In the genomic region with DNA sequence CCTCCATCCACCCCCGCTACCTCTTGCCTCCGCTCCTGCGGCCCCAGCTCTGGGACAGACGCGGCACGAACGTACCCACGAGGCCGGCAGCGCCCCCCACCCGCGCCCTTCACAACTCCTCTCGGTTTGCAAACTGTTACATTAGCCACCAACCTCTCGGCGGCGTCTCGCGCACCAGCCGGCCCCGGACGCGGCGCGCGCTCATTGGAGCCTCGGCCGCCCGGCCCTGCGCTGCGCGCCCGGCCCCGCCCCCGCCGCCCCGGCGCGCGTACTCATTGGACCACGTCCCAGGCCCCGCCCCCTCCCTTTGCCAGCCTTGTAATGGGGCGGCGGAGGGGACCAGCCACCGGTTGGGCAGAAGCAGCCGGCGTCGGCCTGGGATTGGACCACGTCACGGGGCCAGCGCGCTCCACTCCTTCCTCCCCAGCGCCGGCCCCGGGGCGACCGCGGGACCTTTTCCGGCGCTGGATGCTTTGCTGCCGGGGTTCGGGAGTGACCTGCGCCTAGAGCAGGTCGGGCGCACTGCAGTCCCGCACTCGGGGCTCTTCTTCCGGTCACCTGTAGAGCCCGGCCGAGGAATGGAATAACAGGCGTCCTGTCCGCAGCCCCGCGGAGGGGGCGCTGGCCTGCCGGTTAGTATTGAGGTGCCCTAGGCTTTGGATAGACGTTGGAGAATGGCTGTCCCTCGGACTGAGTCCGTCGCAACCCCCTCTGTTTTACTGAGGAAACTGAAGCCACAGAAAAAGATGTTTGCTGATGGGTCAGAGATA, we compare ENCODE assay signal across 1 cellular context.
TF ChIP-seq lines count a peak whose summit lies in the region.

A gene with protein sequence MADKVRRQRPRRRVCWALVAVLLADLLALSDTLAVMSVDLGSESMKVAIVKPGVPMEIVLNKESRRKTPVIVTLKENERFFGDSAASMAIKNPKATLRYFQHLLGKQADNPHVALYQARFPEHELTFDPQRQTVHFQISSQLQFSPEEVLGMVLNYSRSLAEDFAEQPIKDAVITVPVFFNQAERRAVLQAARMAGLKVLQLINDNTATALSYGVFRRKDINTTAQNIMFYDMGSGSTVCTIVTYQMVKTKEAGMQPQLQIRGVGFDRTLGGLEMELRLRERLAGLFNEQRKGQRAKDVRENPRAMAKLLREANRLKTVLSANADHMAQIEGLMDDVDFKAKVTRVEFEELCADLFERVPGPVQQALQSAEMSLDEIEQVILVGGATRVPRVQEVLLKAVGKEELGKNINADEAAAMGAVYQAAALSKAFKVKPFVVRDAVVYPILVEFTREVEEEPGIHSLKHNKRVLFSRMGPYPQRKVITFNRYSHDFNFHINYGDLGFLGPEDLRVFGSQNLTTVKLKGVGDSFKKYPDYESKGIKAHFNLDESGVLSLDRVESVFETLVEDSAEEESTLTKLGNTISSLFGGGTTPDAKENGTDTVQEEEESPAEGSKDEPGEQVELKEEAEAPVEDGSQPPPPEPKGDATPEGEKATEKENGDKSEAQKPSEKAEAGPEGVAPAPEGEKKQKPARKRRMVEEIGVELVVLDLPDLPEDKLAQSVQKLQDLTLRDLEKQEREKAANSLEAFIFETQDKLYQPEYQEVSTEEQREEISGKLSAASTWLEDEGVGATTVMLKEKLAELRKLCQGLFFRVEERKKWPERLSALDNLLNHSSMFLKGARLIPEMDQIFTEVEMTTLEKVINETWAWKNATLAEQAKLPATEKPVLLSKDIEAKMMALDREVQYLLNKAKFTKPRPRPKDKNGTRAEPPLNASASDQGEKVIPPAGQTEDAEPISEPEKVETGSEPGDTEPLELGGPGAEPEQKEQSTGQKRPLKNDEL (minus strand): TSS at position 206 of the 770 bp plus-strand sequence. CDS start 1,045 bp downstream, outside the sequence.

TF ChIP-seq in K562, 482 proteins besides CTCF, POLR2A, EP300 and RAD21 (continued from another document and continues in another):
- TF ChIP-seq MTF1 (CRISPR knock-in tag; IDR thresholded peaks at IDR 0.05; ENCODE audit: borderline replicate concordance) = no peak
- TF ChIP-seq RBBP5 (IDR thresholded peaks at IDR 0.05; ENCODE audit: borderline replicate concordance, insufficient read depth, low read length, poor library complexity, severe bottlenecking) = peak; percentile 83
- peak; percentile 3; the same call in 1 of the 2 replicates for TF ChIP-seq SP1 (CRISPR knock-in tag; IDR thresholded peaks at IDR 0.05)
- no peak for TF ChIP-seq NR2C2 (CRISPR knock-in tag; IDR thresholded peaks at IDR 0.05)
- peak; percentile 95 for TF ChIP-seq NR2C2 (tag; IDR thresholded peaks at IDR 0.05)
- peak; percentile 55 for TF ChIP-seq CCNT2 (IDR thresholded peaks at IDR 0.05; ENCODE audit: borderline replicate concordance, extremely low read depth, insufficient read length, low read depth, low read length)
- peak; percentile 5 to 67; a peak in 1 of 4 replicates for TF ChIP-seq NONO (IDR thresholded peaks at IDR 0.05; ENCODE audit: low read depth in 2 of 2, low read length in 1 of 2)
- no peak for TF ChIP-seq CHCHD3 (CRISPR knock-in tag; IDR thresholded peaks at IDR 0.05)
- peak; percentile 95 for TF ChIP-seq MYC (IDR thresholded peaks at IDR 0.05; ENCODE audit: low read depth, low read length)
- no peak; the same call in 1 of the 2 replicates for TF ChIP-seq MYC (CRISPR knock-in tag; IDR thresholded peaks at IDR 0.05; ENCODE audit: borderline replicate concordance, low read depth)
- no peak for TF ChIP-seq RBM39 (optimal IDR thresholded peaks at IDR 0.05; ENCODE audit: low read depth, low read length)
- peak; percentile 86 for TF ChIP-seq MTA1 (IDR thresholded peaks at IDR 0.05; ENCODE audit: borderline replicate concordance)
- TF ChIP-seq TGIF2 (CRISPR knock-in tag; IDR thresholded peaks at IDR 0.05) = no peak
- TF ChIP-seq, protein P1, sequence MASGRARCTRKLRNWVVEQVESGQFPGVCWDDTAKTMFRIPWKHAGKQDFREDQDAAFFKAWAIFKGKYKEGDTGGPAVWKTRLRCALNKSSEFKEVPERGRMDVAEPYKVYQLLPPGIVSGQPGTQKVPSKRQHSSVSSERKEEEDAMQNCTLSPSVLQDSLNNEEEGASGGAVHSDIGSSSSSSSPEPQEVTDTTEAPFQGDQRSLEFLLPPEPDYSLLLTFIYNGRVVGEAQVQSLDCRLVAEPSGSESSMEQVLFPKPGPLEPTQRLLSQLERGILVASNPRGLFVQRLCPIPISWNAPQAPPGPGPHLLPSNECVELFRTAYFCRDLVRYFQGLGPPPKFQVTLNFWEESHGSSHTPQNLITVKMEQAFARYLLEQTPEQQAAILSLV (tag; IDR thresholded peaks at IDR 0.05) = no peak
- TF ChIP-seq SMARCC2 (IDR thresholded peaks at IDR 0.05; ENCODE audit: low read depth) = no peak
- TF ChIP-seq SIN3A (IDR thresholded peaks at IDR 0.05; ENCODE audit: borderline replicate concordance in 2 of 2, control insufficient read depth in 1 of 2, low read depth in 2 of 2, low read length in 2 of 2) = peak in 1 of 2 experiments; percentile 81; a peak in 1 of 4 replicates
- TF ChIP-seq TCFL5 (CRISPR knock-in tag; conservative IDR thresholded peaks at IDR 0.05) = no peak
- TF ChIP-seq, protein P2, sequence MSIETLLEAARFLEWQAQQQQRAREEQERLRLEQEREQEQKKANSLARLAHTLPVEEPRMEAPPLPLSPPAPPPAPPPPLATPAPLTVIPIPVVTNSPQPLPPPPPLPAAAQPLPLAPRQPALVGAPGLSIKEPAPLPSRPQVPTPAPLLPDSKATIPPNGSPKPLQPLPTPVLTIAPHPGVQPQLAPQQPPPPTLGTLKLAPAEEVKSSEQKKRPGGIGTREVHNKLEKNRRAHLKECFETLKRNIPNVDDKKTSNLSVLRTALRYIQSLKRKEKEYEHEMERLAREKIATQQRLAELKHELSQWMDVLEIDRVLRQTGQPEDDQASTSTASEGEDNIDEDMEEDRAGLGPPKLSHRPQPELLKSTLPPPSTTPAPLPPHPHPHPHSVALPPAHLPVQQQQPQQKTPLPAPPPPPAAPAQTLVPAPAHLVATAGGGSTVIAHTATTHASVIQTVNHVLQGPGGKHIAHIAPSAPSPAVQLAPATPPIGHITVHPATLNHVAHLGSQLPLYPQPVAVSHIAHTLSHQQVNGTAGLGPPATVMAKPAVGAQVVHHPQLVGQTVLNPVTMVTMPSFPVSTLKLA (conservative IDR thresholded peaks at IDR 0.05) = peak; percentile 73 to 86
- no peak for TF ChIP-seq RFX1 (IDR thresholded peaks at IDR 0.05)
- TF ChIP-seq, protein P3, sequence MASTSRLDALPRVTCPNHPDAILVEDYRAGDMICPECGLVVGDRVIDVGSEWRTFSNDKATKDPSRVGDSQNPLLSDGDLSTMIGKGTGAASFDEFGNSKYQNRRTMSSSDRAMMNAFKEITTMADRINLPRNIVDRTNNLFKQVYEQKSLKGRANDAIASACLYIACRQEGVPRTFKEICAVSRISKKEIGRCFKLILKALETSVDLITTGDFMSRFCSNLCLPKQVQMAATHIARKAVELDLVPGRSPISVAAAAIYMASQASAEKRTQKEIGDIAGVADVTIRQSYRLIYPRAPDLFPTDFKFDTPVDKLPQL (IDR thresholded peaks at IDR 0.05; ENCODE audit: extremely low read depth, insufficient read length) = no peak
- TF ChIP-seq KLF1 (tag; IDR thresholded peaks at IDR 0.05) = no peak
- TF ChIP-seq HEY1 (CRISPR knock-in tag; IDR thresholded peaks at IDR 0.05; ENCODE audit: borderline replicate concordance) = no peak
- TF ChIP-seq, protein P4, sequence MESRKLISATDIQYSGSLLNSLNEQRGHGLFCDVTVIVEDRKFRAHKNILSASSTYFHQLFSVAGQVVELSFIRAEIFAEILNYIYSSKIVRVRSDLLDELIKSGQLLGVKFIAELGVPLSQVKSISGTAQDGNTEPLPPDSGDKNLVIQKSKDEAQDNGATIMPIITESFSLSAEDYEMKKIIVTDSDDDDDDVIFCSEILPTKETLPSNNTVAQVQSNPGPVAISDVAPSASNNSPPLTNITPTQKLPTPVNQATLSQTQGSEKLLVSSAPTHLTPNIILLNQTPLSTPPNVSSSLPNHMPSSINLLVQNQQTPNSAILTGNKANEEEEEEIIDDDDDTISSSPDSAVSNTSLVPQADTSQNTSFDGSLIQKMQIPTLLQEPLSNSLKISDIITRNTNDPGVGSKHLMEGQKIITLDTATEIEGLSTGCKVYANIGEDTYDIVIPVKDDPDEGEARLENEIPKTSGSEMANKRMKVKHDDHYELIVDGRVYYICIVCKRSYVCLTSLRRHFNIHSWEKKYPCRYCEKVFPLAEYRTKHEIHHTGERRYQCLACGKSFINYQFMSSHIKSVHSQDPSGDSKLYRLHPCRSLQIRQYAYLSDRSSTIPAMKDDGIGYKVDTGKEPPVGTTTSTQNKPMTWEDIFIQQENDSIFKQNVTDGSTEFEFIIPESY (CRISPR knock-in tag; IDR thresholded peaks at IDR 0.05) = no peak
- TF ChIP-seq LCOR (CRISPR knock-in tag; IDR thresholded peaks at IDR 0.05) = peak; percentile 82
- TF ChIP-seq ZFP30 (CRISPR knock-in tag; IDR thresholded peaks at IDR 0.05; ENCODE audit: borderline replicate concordance) = no peak
- TF ChIP-seq, protein P5, sequence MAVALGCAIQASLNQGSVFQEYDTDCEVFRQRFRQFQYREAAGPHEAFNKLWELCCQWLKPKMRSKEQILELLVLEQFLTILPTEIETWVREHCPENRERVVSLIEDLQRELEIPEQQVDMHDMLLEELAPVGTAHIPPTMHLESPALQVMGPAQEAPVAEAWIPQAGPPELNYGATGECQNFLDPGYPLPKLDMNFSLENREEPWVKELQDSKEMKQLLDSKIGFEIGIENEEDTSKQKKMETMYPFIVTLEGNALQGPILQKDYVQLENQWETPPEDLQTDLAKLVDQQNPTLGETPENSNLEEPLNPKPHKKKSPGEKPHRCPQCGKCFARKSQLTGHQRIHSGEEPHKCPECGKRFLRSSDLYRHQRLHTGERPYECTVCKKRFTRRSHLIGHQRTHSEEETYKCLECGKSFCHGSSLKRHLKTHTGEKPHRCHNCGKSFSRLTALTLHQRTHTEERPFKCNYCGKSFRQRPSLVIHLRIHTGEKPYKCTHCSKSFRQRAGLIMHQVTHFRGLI (CRISPR knock-in tag; IDR thresholded peaks at IDR 0.05) = no peak
- peak; percentile 58 for TF ChIP-seq FOS (IDR thresholded peaks at IDR 0.05; ENCODE audit: extremely low read depth, insufficient read length)
- TF ChIP-seq SRSF7 (optimal IDR thresholded peaks at IDR 0.05; ENCODE audit: low read depth, low read length) = no peak
- TF ChIP-seq RBM22 (IDR thresholded peaks at IDR 0.05; ENCODE audit: low read depth, low read length, poor library complexity, severe bottlenecking) = peak; percentile 75
- TF ChIP-seq KDM4B (IDR thresholded peaks at IDR 0.05; ENCODE audit: borderline replicate concordance in 2 of 2, low read depth in 1 of 2) = no peak
- no peak for TF ChIP-seq ZNF699 (CRISPR knock-in tag; IDR thresholded peaks at IDR 0.05; ENCODE audit: insufficient replicate concordance)
- TF ChIP-seq, protein P6, sequence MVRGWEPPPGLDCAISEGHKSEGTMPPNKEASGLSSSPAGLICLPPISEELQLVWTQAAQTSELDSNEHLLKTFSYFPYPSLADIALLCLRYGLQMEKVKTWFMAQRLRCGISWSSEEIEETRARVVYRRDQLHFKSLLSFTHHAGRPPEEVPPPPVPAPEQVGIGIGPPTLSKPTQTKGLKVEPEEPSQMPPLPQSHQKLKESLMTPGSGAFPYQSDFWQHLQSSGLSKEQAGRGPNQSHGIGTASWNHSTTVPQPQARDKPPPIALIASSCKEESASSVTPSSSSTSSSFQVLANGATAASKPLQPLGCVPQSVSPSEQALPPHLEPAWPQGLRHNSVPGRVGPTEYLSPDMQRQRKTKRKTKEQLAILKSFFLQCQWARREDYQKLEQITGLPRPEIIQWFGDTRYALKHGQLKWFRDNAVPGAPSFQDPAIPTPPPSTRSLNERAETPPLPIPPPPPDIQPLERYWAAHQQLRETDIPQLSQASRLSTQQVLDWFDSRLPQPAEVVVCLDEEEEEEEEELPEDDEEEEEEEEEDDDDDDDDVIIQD (CRISPR knock-in tag; IDR thresholded peaks at IDR 0.05) = no peak
- TF ChIP-seq, protein P7, sequence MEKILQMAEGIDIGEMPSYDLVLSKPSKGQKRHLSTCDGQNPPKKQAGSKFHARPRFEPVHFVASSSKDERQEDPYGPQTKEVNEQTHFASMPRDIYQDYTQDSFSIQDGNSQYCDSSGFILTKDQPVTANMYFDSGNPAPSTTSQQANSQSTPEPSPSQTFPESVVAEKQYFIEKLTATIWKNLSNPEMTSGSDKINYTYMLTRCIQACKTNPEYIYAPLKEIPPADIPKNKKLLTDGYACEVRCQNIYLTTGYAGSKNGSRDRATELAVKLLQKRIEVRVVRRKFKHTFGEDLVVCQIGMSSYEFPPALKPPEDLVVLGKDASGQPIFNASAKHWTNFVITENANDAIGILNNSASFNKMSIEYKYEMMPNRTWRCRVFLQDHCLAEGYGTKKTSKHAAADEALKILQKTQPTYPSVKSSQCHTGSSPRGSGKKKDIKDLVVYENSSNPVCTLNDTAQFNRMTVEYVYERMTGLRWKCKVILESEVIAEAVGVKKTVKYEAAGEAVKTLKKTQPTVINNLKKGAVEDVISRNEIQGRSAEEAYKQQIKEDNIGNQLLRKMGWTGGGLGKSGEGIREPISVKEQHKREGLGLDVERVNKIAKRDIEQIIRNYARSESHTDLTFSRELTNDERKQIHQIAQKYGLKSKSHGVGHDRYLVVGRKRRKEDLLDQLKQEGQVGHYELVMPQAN (IDR thresholded peaks at IDR 0.05; ENCODE audit: borderline replicate concordance) = peak; percentile 14; the same call in 1 of the 2 replicates
- TF ChIP-seq, protein P8, sequence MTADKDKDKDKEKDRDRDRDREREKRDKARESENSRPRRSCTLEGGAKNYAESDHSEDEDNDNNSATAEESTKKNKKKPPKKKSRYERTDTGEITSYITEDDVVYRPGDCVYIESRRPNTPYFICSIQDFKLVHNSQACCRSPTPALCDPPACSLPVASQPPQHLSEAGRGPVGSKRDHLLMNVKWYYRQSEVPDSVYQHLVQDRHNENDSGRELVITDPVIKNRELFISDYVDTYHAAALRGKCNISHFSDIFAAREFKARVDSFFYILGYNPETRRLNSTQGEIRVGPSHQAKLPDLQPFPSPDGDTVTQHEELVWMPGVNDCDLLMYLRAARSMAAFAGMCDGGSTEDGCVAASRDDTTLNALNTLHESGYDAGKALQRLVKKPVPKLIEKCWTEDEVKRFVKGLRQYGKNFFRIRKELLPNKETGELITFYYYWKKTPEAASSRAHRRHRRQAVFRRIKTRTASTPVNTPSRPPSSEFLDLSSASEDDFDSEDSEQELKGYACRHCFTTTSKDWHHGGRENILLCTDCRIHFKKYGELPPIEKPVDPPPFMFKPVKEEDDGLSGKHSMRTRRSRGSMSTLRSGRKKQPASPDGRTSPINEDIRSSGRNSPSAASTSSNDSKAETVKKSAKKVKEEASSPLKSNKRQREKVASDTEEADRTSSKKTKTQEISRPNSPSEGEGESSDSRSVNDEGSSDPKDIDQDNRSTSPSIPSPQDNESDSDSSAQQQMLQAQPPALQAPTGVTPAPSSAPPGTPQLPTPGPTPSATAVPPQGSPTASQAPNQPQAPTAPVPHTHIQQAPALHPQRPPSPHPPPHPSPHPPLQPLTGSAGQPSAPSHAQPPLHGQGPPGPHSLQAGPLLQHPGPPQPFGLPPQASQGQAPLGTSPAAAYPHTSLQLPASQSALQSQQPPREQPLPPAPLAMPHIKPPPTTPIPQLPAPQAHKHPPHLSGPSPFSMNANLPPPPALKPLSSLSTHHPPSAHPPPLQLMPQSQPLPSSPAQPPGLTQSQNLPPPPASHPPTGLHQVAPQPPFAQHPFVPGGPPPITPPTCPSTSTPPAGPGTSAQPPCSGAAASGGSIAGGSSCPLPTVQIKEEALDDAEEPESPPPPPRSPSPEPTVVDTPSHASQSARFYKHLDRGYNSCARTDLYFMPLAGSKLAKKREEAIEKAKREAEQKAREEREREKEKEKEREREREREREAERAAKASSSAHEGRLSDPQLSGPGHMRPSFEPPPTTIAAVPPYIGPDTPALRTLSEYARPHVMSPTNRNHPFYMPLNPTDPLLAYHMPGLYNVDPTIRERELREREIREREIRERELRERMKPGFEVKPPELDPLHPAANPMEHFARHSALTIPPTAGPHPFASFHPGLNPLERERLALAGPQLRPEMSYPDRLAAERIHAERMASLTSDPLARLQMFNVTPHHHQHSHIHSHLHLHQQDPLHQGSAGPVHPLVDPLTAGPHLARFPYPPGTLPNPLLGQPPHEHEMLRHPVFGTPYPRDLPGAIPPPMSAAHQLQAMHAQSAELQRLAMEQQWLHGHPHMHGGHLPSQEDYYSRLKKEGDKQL (CRISPR knock-in tag; IDR thresholded peaks at IDR 0.05; ENCODE audit: borderline replicate concordance) = no peak
- TF ChIP-seq ZNF780A (CRISPR knock-in tag; IDR thresholded peaks at IDR 0.05) = no peak
- TF ChIP-seq GATAD2A (IDR thresholded peaks at IDR 0.05) = no peak
